Comparison of ENCODE assay signal across 8 cellular contexts in genomic region chr12:55715169-55715764, GRCh38. TPM values are rescaled to one million over a fixed set of nuclear protein-coding genes. Genes with fewer than 3 reads are reported as not detected.
DNase-seq lines count a peak whose midpoint lies in the region; ATAC-seq and TF ChIP-seq lines count a peak whose summit lies in the region.

No MANE protein-coding gene starts in this region.

- intact Hi-C loops in gastrocnemius medialis (cut with DNase I; ENCODE audit: low total_unique reads) (loop anchor here (5.0 to 10.0 kb wide), 2 partner anchors 507 to 550 kb away; partner anchors contain the start of genes COQ10A, NABP2 and RNF41), sciatic nerve (cut with DNase I) (no loop called here)

- H3K36me3 ChIP-seq in SK-N-MC (ENCODE audit: insufficient read depth, low read length) (no peaks in the 10 kb centered on the region), gastrocnemius medialis (no peaks in the 10 kb centered on the region)

- peak overlapping the region; percentile 88 for H3K9ac ChIP-seq in SK-N-MC (ENCODE audit: insufficient read length)

- TF ChIP-seq POLR2A in gastrocnemius medialis (IDR thresholded peaks at IDR 0.05) (no peak), erythroblast (IDR thresholded peaks at IDR 0.05; ENCODE audit: low read length) (no peak)

- no peaks in the 10 kb centered on the region for H3K27me3 ChIP-seq in gastrocnemius medialis

- TF ChIP-seq CTCF in fibroblast of mammary gland (conservative IDR thresholded peaks at IDR 0.05; ENCODE audit: control insufficient read depth, insufficient read depth, low read depth, low read length), result no peak
- TF ChIP-seq CTCF in gastrocnemius medialis (IDR thresholded peaks at IDR 0.05 in 4 of 5, conservative IDR thresholded peaks at IDR 0.05 in 1 of 5), result no peak

- no peak for DNase-seq in SK-N-MC (ENCODE audit: low read depth, low spot score)
- no peak for DNase-seq in fibroblast of mammary gland (ENCODE audit: low read depth)
- no peak for DNase-seq in gastrocnemius medialis
- no peak for DNase-seq in sciatic nerve (ENCODE audit: low spot score)
- no peak for DNase-seq in erythroblast (lab: John Stamatoyannopoulos, UW)
- DNase-seq in cerebellar nuclear complex (lab: John Stamatoyannopoulos, UW), result no peak
- no peak for DNase-seq in G401 (ENCODE audit: low spot score)

- H3K4me3 ChIP-seq in SK-N-MC (peak overlapping the region; percentile 93), fibroblast of mammary gland (ENCODE audit: control insufficient read depth, low read depth, low read length) (peak overlapping the region; percentile 73), gastrocnemius medialis (peak overlapping the region; percentile 69 to 95 (median 81))

- H3K9me3 ChIP-seq in SK-N-MC (ENCODE audit: low read depth, low read length) (no peaks in the 10 kb centered on the region), gastrocnemius medialis (no peaks in the 10 kb centered on the region)

- ATAC-seq in GM18907 (IDR thresholded peaks at IDR 0.05; ENCODE audit: unreplicated experiment), result peak; percentile 0
- ATAC-seq in gastrocnemius medialis, result no peak
- ATAC-seq in sciatic nerve, result no peak

- in situ Hi-C loops in gastrocnemius medialis (cut with MboI; ENCODE audit: low sequenced_read_pairs in 4 of 4), result loop anchor here in 2 of 4 donors (5.0 to 25.0 kb wide), 2 partner anchors 38 to 1728 kb away; partner anchors contain the start of gene HOXC10 (in 1 of the 2)
- in situ Hi-C loops in G401 (cut with HindIII; ENCODE audit: low sequenced_read_pairs), result no loop called here

- peaks cover 85 to 86% of the 10 kb centered on the region in 2 donors for H3K4me1 ChIP-seq in gastrocnemius medialis

- H3K27ac ChIP-seq in SK-N-MC, result peak overlapping the region; percentile 95; the same call in 1 of the 2 replicates
- peak overlapping the region; percentile 95 to 100 (median 99) for H3K27ac ChIP-seq in gastrocnemius medialis

RNA-seq across cellular contexts. Expression of gene BLOC1S1, which starts 0.6 kb away (rescaled TPM):
- total RNA-seq in gastrocnemius medialis (100 to 1,000 TPM; 255 to 434 (median 300) TPM), sciatic nerve (171 TPM)
- total RNA-seq in G401 (2014; rRNA removed; shearing (Covaris generic)), result 60.2 and 73.7 TPM in 2 replicates

RNA-seq across cellular contexts. Expression of gene RDH5, which starts 4.9 kb away (rescaled TPM):
- total RNA-seq in gastrocnemius medialis (10 to 100 TPM in 1 of 4 donors, 1 to 10 TPM in 3; 3.8 to 10.3 (median 7.5) TPM), sciatic nerve (23.3 TPM)
- total RNA-seq in G401 (2014; rRNA removed; shearing (Covaris generic)), result 2.5 and 4.3 TPM in 2 replicates

RNA-seq across cellular contexts. Expression of gene ITGA7, which starts 7.6 kb away (rescaled TPM):
- total RNA-seq in gastrocnemius medialis, result 100 to 1,000 TPM in 2 of 4 donors, 10 to 100 TPM in 2; 69.7 to 206 (median 92.0) TPM
- total RNA-seq in sciatic nerve, result 307 TPM
- total RNA-seq in G401 (2014; rRNA removed; shearing (Covaris generic)), result 0.58 and 3.0 TPM in 2 replicates

RNA-seq across cellular contexts. Expression of gene CD63, which starts 13.5 kb away (rescaled TPM):
- 1,000 to 10,000 TPM in 1 of 4 donors, 100 to 1,000 TPM in 3; 423 to 1,107 (median 634) TPM for total RNA-seq in gastrocnemius medialis
- total RNA-seq in sciatic nerve, result 870 TPM
- total RNA-seq in G401 (2014; rRNA removed; shearing (Covaris generic)), result 897 and 1,131 TPM in 2 replicates

RNA-seq across cellular contexts. Expression of gene GDF11, which starts 27.7 kb away (rescaled TPM):
- total RNA-seq in gastrocnemius medialis, result 1 to 10 TPM in 2 of 4 donors, under 1 TPM in 2; 0.17 to 4.4 (median 1.1) TPM
- total RNA-seq in sciatic nerve, result 10.0 TPM
- total RNA-seq in G401 (2014; rRNA removed; shearing (Covaris generic)), result 16.2 and 29.2 TPM in 2 replicates

Comparison
In these comparisons a context has a peak if more than half of its experiments do, and no peak if none do; other contexts are left out.
1. RNA of gene ITGA7, which starts 7.6 kb away (total RNA-seq): 307 TPM in sciatic nerve (single experiment) and 69.7 to 206 TPM in gastrocnemius medialis; 0.58 to 3.0 TPM in G401; every median in the first group is over 10 times any median in the second.
2. Peak in every context shown above with its lines, with median percentiles within 50 percentile points of each other: H3K4me3 ChIP-seq.